ENCODE assay signal across 18 cellular contexts in the genomic region with DNA sequence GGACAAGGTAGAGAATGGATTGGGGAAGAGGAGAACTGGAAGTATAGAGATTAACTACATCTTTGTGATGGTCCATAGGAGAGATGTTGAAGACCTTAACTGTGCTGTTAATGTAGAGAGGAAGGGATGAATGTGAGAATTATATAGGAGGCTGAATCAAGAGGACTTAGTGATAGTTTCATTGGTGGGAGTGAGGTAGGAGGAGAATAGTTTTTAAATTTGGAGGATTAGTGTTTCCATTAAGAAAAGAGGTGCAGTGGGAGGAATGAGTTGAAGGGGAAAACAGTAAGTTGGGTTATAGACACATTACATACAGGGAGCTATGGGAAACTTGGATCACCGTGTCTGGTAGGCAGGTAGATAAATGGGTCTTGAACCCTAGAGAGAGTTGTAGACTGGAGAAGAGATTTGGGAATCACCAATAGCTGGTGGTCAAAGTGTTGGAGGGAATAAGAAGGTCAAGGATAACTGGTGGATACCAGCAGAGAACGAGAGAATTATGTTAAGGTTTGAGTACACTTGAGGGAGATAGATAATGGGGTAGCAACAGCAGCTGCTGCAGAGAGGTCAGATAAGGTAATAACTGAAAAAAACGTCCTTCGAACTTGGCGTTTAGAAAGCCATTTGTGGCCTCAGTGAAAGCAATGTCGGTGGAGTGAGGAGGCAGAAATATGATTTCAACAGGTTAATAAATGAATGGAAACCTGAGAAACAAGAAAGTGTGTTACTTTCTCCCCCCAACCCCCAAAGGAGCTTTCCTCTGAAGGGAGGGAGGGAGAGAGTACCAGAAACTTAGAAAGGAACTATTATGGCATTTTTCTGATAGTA. TPM values are rescaled to one million over a fixed set of nuclear protein-coding genes. Genes with fewer than 3 reads are reported as not detected.
DNase-seq lines count a peak whose midpoint lies in the region; ATAC-seq and TF ChIP-seq lines count a peak whose summit lies in the region.
"Had no signal": no experiment of that assay in that cellular context is flagged by ENCODE, and none has a peak within 500 bp of the region (broad histone marks: within the 10 kb centered on the region; RNA-seq: fewer than 3 reads in every experiment).

No MANE protein-coding gene starts in this region.

- POLR2A ChIA-PET in HEK293 (lab: Yijun Ruan, JAX) = interaction anchor here (1.8 kb wide), 1 partner anchor 14 kb away, joined by 8 read pairs; a partner anchor contains a TSS
- POLR2A ChIA-PET in naive thymus-derived CD8-positive, alpha-beta T cell (lab: Charles Lee) = interaction anchor here (2.8 kb wide), 1 partner anchor 14 kb away, joined by 9 read pairs; a partner anchor contains a TSS

- CTCF ChIA-PET in HEK293 (lab: Yijun Ruan, JAX) = interaction anchor here (0.7 to 2.6 kb wide), 5 partner anchors 53 to 162 kb away, joined by 3 to 16 read pairs (median 5); no protein-coding TSS in a partner anchor

- no peak overlapping the region for H3K4me3 ChIP-seq in HEK293 (ENCODE audit: low read depth, low read length)
- H3K4me3 ChIP-seq: adrenal gland, stomach had no signal

- ATAC-seq in T-helper 17 cell (no peak), GM18861 (IDR thresholded peaks at IDR 0.05; ENCODE audit: unreplicated experiment) (no peak), GM21528 (IDR thresholded peaks at IDR 0.05; ENCODE audit: low FRiP score, unreplicated experiment) (no peak)
- no peak for ATAC-seq in naive thymus-derived CD8-positive, alpha-beta T cell

- no peaks in the 10 kb centered on the region for H3K9me3 ChIP-seq in HEK293 (ENCODE audit: control insufficient read depth, insufficient read depth, low read depth, low read length)
- H3K9me3 ChIP-seq in T-helper 17 cell (ENCODE audit: control insufficient read depth, low read length, poor library complexity, severe bottlenecking) = no peaks in the 10 kb centered on the region
- H3K9me3 ChIP-seq: adrenal gland, Caco-2, stomach had no signal

- H3K27ac ChIP-seq in HEK293 (ENCODE audit: extremely low read depth, low read depth, low read length) = no peak overlapping the region
- H3K27ac ChIP-seq: stomach had no signal

- no peak overlapping the region for H3K4me3 Mint-ChIP-seq in activated T-cell treated with anti-CD3 and anti-CD28 coated beads, Interleukin-2, amount 50 U/mL, for 24 hours
- peak overlapping the region; percentile 15 for H3K4me3 Mint-ChIP-seq in T-helper 17 cell
- peak overlapping the region in 1 of 10 donors; percentile 29 for H3K4me3 Mint-ChIP-seq in naive thymus-derived CD8-positive, alpha-beta T cell

- peaks cover 38% of the 10 kb centered on the region for H3K36me3 Mint-ChIP-seq in activated T-cell treated with anti-CD3 and anti-CD28 coated beads, Interleukin-2, amount 50 U/mL, for 24 hours (ENCODE audit: low read depth)
- H3K36me3 Mint-ChIP-seq in T-helper 17 cell (ENCODE audit: low read depth) = no peaks in the 10 kb centered on the region
- H3K36me3 Mint-ChIP-seq in naive thymus-derived CD8-positive, alpha-beta T cell = peaks cover 0 to 13% (median 4%) of the 10 kb centered on the region in 3 donors

- no peaks in the 10 kb centered on the region for H3K36me3 ChIP-seq in HEK293 (ENCODE audit: control insufficient read depth in 2 of 2, insufficient read depth in 1 of 2, low read length in 2 of 2)
- H3K36me3 ChIP-seq: adrenal gland had no signal

- H3K27ac Mint-ChIP-seq in activated T-cell treated with anti-CD3 and anti-CD28 coated beads, Interleukin-2, amount 50 U/mL, for 24 hours = peak overlapping the region; percentile 5
- H3K27ac Mint-ChIP-seq in T-helper 17 cell = peak overlapping the region; percentile 96
- H3K27ac Mint-ChIP-seq in naive thymus-derived CD8-positive, alpha-beta T cell = peak overlapping the region in 9 of 10 donors; percentile 5 to 85 (median 32)
- H3K27ac Mint-ChIP-seq: nephron had no signal

- no peaks in the 10 kb centered on the region for H3K9me3 Mint-ChIP-seq in activated T-cell treated with anti-CD3 and anti-CD28 coated beads, Interleukin-2, amount 50 U/mL, for 24 hours
- no peaks in the 10 kb centered on the region for H3K9me3 Mint-ChIP-seq in naive thymus-derived CD8-positive, alpha-beta T cell
- H3K9me3 Mint-ChIP-seq: nephron had no signal

- H3K27me3 Mint-ChIP-seq in activated T-cell treated with anti-CD3 and anti-CD28 coated beads, Interleukin-2, amount 50 U/mL, for 24 hours = no peaks in the 10 kb centered on the region
- H3K27me3 Mint-ChIP-seq in T-helper 17 cell = no peaks in the 10 kb centered on the region
- no peaks in the 10 kb centered on the region for H3K27me3 Mint-ChIP-seq in naive thymus-derived CD8-positive, alpha-beta T cell

- peaks cover 3% of the 10 kb centered on the region; the same call in 1 of the 2 replicates for H3K4me1 ChIP-seq in HEK293 (ENCODE audit: control insufficient read depth, insufficient read depth, low read length)

- no peak for TF ChIP-seq CTCF in HEK293 (tag by site-specific recombination; IDR thresholded peaks at IDR 0.05)

- H3K4me1 Mint-ChIP-seq in activated T-cell treated with anti-CD3 and anti-CD28 coated beads, Interleukin-2, amount 50 U/mL, for 24 hours (ENCODE audit: low read depth) = peaks cover 46% of the 10 kb centered on the region
- H3K4me1 Mint-ChIP-seq in T-helper 17 cell = peaks cover 34% of the 10 kb centered on the region
- peaks cover 19 to 56% (median 35%) of the 10 kb centered on the region in 4 donors for H3K4me1 Mint-ChIP-seq in naive thymus-derived CD8-positive, alpha-beta T cell

- no peak for DNase-seq in activated T-cell treated with anti-CD3 and anti-CD28 coated beads, Interleukin-2, amount 50 U/mL, for 24 hours
- no peak for DNase-seq in activated T-cell treated with anti-CD3 and anti-CD28 coated beads, Interleukin-2, amount 50 U/mL, for 1 hour
- DNase-seq in T-helper 17 cell = no peak
- no peak for DNase-seq in naive thymus-derived CD8-positive, alpha-beta T cell
- no peak for DNase-seq in NCI-H2029 treated with DMSO at 0.1 percent for 48 hours (lab: John Stamatoyannopoulos, UW)
- DNase-seq: activated CD4-positive, alpha-beta T cell treated with anti-CD3 and anti-CD28 coated beads for 1 hour; adrenal gland; Caco-2; foreskin melanocyte; KG1; mammary epithelial cell; NCI-H1436 treated with DMSO at 0.1 percent for 48 hours; NCI-H510A treated with DMSO at 0.1 percent for 48 hours; stomach had no signal

TF ChIP-seq in HEK293, 187 proteins besides CTCF, POLR2A, EP300 and RAD21 (continues in another document):
- TF ChIP-seq, protein P1, sequence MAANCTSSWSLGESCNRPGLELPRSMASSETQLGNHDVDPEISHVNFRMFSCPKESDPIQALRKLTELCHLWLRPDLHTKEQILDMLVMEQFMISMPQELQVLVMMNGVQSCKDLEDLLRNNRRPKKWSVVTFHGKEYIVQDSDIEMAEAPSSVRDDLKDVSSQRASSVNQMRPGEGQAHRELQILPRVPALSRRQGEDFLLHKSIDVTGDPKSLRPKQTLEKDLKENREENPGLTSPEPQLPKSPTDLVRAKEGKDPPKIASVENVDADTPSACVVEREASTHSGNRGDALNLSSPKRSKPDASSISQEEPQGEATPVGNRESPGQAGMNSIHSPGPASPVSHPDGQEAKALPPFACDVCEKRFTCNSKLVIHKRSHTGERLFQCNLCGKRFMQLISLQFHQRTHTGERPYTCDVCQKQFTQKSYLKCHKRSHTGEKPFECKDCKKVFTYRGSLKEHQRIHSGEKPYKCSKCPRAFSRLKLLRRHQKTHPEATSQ (tag by site-specific recombination; IDR thresholded peaks at IDR 0.05) = no peak
- TF ChIP-seq SCRT2 (tag by site-specific recombination; IDR thresholded peaks at IDR 0.05) = peak; percentile 65
- no peak for TF ChIP-seq ZNF132 (tag by site-specific recombination; IDR thresholded peaks at IDR 0.05; ENCODE audit: borderline replicate concordance)
- TF ChIP-seq ZFP37 (tag by site-specific recombination; IDR thresholded peaks at IDR 0.05) = no peak
- TF ChIP-seq, protein P2, sequence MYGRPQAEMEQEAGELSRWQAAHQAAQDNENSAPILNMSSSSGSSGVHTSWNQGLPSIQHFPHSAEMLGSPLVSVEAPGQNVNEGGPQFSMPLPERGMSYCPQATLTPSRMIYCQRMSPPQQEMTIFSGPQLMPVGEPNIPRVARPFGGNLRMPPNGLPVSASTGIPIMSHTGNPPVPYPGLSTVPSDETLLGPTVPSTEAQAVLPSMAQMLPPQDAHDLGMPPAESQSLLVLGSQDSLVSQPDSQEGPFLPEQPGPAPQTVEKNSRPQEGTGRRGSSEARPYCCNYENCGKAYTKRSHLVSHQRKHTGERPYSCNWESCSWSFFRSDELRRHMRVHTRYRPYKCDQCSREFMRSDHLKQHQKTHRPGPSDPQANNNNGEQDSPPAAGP (tag by site-specific recombination; IDR thresholded peaks at IDR 0.05) = no peak
- no peak for TF ChIP-seq ZNF777 (tag by site-specific recombination; IDR thresholded peaks at IDR 0.05; ENCODE audit: borderline replicate concordance)
- TF ChIP-seq PRDM1 (tag by site-specific recombination; IDR thresholded peaks at IDR 0.05) = peak; percentile 91
- TF ChIP-seq, protein P3, sequence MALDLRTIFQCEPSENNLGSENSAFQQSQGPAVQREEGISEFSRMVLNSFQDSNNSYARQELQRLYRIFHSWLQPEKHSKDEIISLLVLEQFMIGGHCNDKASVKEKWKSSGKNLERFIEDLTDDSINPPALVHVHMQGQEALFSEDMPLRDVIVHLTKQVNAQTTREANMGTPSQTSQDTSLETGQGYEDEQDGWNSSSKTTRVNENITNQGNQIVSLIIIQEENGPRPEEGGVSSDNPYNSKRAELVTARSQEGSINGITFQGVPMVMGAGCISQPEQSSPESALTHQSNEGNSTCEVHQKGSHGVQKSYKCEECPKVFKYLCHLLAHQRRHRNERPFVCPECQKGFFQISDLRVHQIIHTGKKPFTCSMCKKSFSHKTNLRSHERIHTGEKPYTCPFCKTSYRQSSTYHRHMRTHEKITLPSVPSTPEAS (tag by site-specific recombination; IDR thresholded peaks at IDR 0.05) = no peak
- TF ChIP-seq, protein P4, sequence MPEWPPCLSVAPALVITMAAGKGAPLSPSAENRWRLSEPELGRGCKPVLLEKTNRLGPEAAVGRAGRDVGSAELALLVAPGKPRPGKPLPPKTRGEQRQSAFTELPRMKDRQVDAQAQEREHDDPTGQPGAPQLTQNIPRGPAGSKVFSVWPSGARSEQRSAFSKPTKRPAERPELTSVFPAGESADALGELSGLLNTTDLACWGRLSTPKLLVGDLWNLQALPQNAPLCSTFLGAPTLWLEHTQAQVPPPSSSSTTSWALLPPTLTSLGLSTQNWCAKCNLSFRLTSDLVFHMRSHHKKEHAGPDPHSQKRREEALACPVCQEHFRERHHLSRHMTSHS (tag by site-specific recombination; IDR thresholded peaks at IDR 0.05) = no peak
- TF ChIP-seq ZNF600 (tag by site-specific recombination; IDR thresholded peaks at IDR 0.05) = no peak

RNA-seq across cellular contexts. Expression of a gene that starts 3.1 kb away (rescaled TPM):
- total RNA-seq in T-helper 17 cell = 10 to 100 TPM; 30.9 to 36.4 TPM
- 10 to 100 TPM; 41.9 to 44.9 TPM for total RNA-seq in naive thymus-derived CD8-positive, alpha-beta T cell
- polyA plus RNA-seq in naive thymus-derived CD8-positive, alpha-beta T cell = 10 to 100 TPM; 37.4 to 44.4 (median 40.1) TPM

RNA-seq across cellular contexts. Expression of a gene that starts 14.3 kb away (rescaled TPM):
- total RNA-seq in T-helper 17 cell = 1 to 10 TPM; 3.8 to 4.5 TPM
- total RNA-seq in naive thymus-derived CD8-positive, alpha-beta T cell = 10 to 100 TPM; 10.3 to 11.5 TPM
- 10 to 100 TPM; 27.1 to 34.2 (median 27.6) TPM for polyA plus RNA-seq in naive thymus-derived CD8-positive, alpha-beta T cell

RNA-seq across cellular contexts. Expression of a gene that starts 49.6 kb away (rescaled TPM):
- total RNA-seq in T-helper 17 cell = 10 to 100 TPM in 1 of 2 donors, 1 to 10 TPM in 1; 5.5 to 16.0 TPM
- under 1 TPM; 0.57 to 0.85 TPM for total RNA-seq in naive thymus-derived CD8-positive, alpha-beta T cell
- polyA plus RNA-seq in naive thymus-derived CD8-positive, alpha-beta T cell = under 1 TPM; 0.14 to 0.33 (median 0.26) TPM
- total RNA-seq: Caco-2 had no signal

Comparison
In these comparisons a context has a peak if more than half of its experiments do, and no peak if none do; other contexts are left out.
1. H3K27ac Mint-ChIP-seq: peak in every context shown above with its lines; median percentile 96 in T-helper 17 cell; 32 in naive thymus-derived CD8-positive, alpha-beta T cell; 5 in activated T-cell treated with anti-CD3 and anti-CD28 coated beads, Interleukin-2, amount 50 U/mL, for 24 hours.